In the genomic region with DNA sequence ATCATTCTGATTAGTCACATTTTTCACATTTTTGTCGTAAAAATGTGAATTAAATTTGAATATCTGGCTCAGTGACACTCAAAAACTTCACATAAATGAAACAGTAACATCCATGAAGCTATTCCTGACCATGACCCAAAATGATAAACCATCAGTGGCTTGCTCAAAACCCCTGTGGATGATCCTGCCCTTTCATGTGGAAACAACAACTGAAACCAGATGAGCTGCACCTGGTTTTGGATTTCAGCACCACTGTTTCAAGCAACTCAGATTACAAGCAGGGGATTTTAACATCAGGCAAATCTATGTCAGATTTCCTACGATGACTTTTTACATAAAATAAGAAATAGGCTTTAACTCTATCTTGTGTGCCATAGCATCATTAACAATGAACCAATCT, we compare ENCODE assay signal across 1 cellular context.
TF ChIP-seq lines count a peak whose summit lies in the region.

No MANE protein-coding gene starts in this region.

TF ChIP-seq in H1, 55 proteins besides CTCF, POLR2A, EP300 and RAD21 (continued from another document):
- TF ChIP-seq CHD7 (IDR thresholded peaks at IDR 0.05; ENCODE audit: insufficient replicate concordance, low read length): no peak
- TF ChIP-seq CHD2 (IDR thresholded peaks at IDR 0.05; ENCODE audit: low read length): no peak
- TF ChIP-seq TAF1 (IDR thresholded peaks at IDR 0.05; ENCODE audit: low read depth, low read length): no peak
- no peak for TF ChIP-seq HDAC2 (IDR thresholded peaks at IDR 0.05; ENCODE audit: borderline replicate concordance in 1 of 2, low read depth in 2 of 2, low read length in 2 of 2)
- TF ChIP-seq, protein P1, sequence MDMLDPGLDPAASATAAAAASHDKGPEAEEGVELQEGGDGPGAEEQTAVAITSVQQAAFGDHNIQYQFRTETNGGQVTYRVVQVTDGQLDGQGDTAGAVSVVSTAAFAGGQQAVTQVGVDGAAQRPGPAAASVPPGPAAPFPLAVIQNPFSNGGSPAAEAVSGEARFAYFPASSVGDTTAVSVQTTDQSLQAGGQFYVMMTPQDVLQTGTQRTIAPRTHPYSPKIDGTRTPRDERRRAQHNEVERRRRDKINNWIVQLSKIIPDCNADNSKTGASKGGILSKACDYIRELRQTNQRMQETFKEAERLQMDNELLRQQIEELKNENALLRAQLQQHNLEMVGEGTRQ (IDR thresholded peaks at IDR 0.05; ENCODE audit: low read length): no peak
- TF ChIP-seq ATF3 (IDR thresholded peaks at IDR 0.05; ENCODE audit: insufficient read depth, low read depth, low read length): no peak
- TF ChIP-seq RFX5 (IDR thresholded peaks at IDR 0.05; ENCODE audit: borderline replicate concordance, low read depth, low read length): no peak
- TF ChIP-seq, protein P2, sequence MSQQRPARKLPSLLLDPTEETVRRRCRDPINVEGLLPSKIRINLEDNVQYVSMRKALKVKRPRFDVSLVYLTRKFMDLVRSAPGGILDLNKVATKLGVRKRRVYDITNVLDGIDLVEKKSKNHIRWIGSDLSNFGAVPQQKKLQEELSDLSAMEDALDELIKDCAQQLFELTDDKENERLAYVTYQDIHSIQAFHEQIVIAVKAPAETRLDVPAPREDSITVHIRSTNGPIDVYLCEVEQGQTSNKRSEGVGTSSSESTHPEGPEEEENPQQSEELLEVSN (IDR thresholded peaks at IDR 0.05): no peak
- no peak for TF ChIP-seq RNF2 (IDR thresholded peaks at IDR 0.05; ENCODE audit: borderline replicate concordance, low read depth, low read length, missing control alignments, poor library complexity, severe bottlenecking)
